In the genomic region with DNA sequence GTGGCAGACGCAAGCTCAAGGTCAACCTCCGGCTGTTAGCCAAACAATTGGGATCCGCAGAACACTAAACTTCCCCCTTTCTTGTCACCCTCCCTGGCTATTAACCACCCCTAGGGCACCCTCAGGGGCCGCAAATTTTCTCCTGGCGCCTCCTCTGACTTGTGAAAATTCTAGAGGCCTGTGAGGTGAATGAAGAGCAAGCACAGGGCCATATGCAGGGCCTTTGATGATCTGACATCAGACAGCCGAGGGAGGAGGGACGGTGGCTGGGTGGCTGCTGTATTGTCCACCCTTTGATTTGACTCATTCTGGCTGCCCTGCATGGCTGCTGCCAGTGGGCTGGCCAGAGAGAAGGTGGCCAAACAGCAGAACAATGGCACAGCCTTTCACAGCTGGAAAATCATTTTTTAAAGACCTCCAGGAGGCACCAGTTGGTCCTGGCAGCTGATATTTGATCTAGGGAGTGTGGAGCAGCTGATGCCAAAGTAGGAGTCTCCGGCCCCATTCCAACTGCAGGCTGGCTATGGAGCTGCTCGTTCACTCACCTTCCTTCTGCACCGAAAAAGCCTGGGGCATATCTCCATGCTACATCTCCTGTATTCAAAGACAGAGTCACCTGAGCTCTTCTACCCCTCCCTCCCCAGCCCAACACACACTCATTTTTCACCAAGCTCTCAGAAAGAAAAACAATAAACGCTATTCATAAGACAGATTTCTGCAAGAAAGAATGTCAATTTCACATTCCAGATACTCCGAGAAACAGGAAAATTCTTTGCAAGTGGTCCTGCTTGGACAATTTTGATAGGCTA, we compare ENCODE assay signal across 20 cellular contexts. TPM values are rescaled to one million over a fixed set of nuclear protein-coding genes. Genes with fewer than 3 reads are reported as not detected.
DNase-seq lines count a peak whose midpoint lies in the region; ATAC-seq and TF ChIP-seq lines count a peak whose summit lies in the region.
"Had no signal": no experiment of that assay in that cellular context is flagged by ENCODE, and none has a peak within 500 bp of the region (broad histone marks: within the 10 kb centered on the region; RNA-seq: fewer than 3 reads in every experiment).

No MANE protein-coding gene starts in this region.

- 47 to 48% methylated on average over 12 of the region's 12 CpGs for WGBS in lower leg skin, 2 donors

- H3K9me3 ChIP-seq in HCT116 (ENCODE audit: control insufficient read depth in 1 of 2, insufficient read depth in 1 of 2, low read depth in 1 of 2, low read length in 2 of 2): no peaks in the 10 kb centered on the region
- H3K9me3 ChIP-seq: BE2C, suprapubic skin had no signal

- BruUV-seq in HCT116 (replicated peaks; lab: Mats Ljungman, UMichigan): no TSS peak

- H4K20me1 ChIP-seq in HCT116 (ENCODE audit: insufficient read depth): no peaks in the 10 kb centered on the region

- H3K36me3 ChIP-seq in HCT116 (ENCODE audit: control insufficient read depth in 1 of 2, insufficient read depth in 2 of 2, low read length in 2 of 2): no peaks in the 10 kb centered on the region
- H3K36me3 ChIP-seq: BE2C, suprapubic skin had no signal

- no peak for TF ChIP-seq RAD21 in HCT116 (IDR thresholded peaks at IDR 0.05; ENCODE audit: low read depth)

- no peak overlapping the region for H3K27ac Mint-ChIP-seq in chondrocyte (ENCODE audit: unreplicated experiment)
- H3K27ac Mint-ChIP-seq: activated CD4-positive, alpha-beta memory T cell treated with anti-CD3 and anti-CD28 coated beads for 36 hours; memory B cell had no signal

- no peak overlapping the region for H3K4me3 Mint-ChIP-seq in chondrocyte (ENCODE audit: unreplicated experiment)
- H3K4me3 Mint-ChIP-seq: activated CD4-positive, alpha-beta memory T cell treated with anti-CD3 and anti-CD28 coated beads for 36 hours; memory B cell; neural crest cell had no signal

- RAD21 ChIA-PET in HCT116 (lab: Charles Lee; ENCODE audit: low non-redundant PET in 1 of 2, low total read pairs in 2 of 2, uncharacterized antibody in 2 of 2, unreplicated experiment in 2 of 2): no interaction called here

- ATAC-seq in HCT116: 0 out of 2 replicates have a peak, but pooled peaks have one; percentile 20
- ATAC-seq: right cardiac atrium had no signal

- no peak overlapping the region for H3K27ac ChIP-seq in HCT116 (ENCODE audit: low read depth, low read length)
- H3K27ac ChIP-seq: HL-60, PC-9, suprapubic skin had no signal

- no peak overlapping the region for H2AFZ ChIP-seq in HCT116 (ENCODE audit: low read depth, low read length, poor library complexity, severe bottlenecking)
- H2AFZ ChIP-seq: PC-9 had no signal

- intact Hi-C loops in HCT116 (cut with micrococcal nuclease): no loop called here
- intact Hi-C loops in lower leg skin (cut with DNase I; ENCODE audit: low total_unique reads): no loop called here

- peaks cover 21% of the 10 kb centered on the region for H3K27me3 Mint-ChIP-seq in chondrocyte (ENCODE audit: low read depth)

- H3K4me2 ChIP-seq in HCT116 (ENCODE audit: low read length): no peak overlapping the region
- H3K4me2 ChIP-seq: PC-9 had no signal

- no peak for TF ChIP-seq POLR2A in HCT116 (IDR thresholded peaks at IDR 0.05; ENCODE audit: borderline replicate concordance, extremely low read depth, insufficient read depth, insufficient read length)
- TF ChIP-seq POLR2A in lower leg skin (IDR thresholded peaks at IDR 0.05): no peak

- H3K9me3 Mint-ChIP-seq in chondrocyte (ENCODE audit: low read depth): no peaks in the 10 kb centered on the region
- H3K9me3 Mint-ChIP-seq: activated CD4-positive, alpha-beta memory T cell treated with anti-CD3 and anti-CD28 coated beads for 36 hours; memory B cell had no signal

- H3K79me2 ChIP-seq in HCT116 (ENCODE audit: insufficient read depth, low read length): no peaks in the 10 kb centered on the region

- no peak for DNase-seq in HCT116 (ENCODE audit: low read depth, low spot score)
- peak; percentile 70 for DNase-seq in NCI-H1694 treated with DMSO at 0.1 percent for 48 hours (lab: John Stamatoyannopoulos, UW)
- peak; percentile 19 for DNase-seq in SHP77 treated with DMSO at 0.1 percent for 48 hours (lab: John Stamatoyannopoulos, UW)
- DNase-seq in myocyte (ENCODE audit: low read depth): peak; percentile 75
- DNase-seq in chondrocyte (ENCODE audit: low spot score): no peak
- no peak for DNase-seq in lower leg skin (ENCODE audit: low spot score in 2 of 2)
- no peak for DNase-seq in EL
- DNase-seq: activated CD4-positive, alpha-beta memory T cell treated with anti-CD3 and anti-CD28 coated beads for 36 hours; activated T-cell treated with anti-CD3 and anti-CD28 coated beads, Interleukin-2, amount 50 U/mL, for 48 hours; BE2C; central memory CD4-positive, alpha-beta T cell; DMS153; PC-9; right cardiac atrium; stimulated activated CD4-positive, alpha-beta T cell treated with anti-CD3 and anti-CD28 coated beads, Interleukin-1b, Interleukin-23, amount 100 ng/mL, for 48 hours had no signal

- 0 out of 2 replicates have a peak, but pooled peaks cover 3% of the 10 kb centered on the region for H3K27me3 ChIP-seq in HCT116 (ENCODE audit: insufficient read depth, low read length)
- H3K27me3 ChIP-seq: BE2C had no signal

- CTCF ChIA-PET in HCT116 (lab: Charles Lee): no interaction called here

- POLR2A ChIA-PET in HCT116 (lab: Charles Lee): no interaction called here

- H3K4me3 ChIP-seq in HCT116 (replicated peaks in 1 of 2; ENCODE audit: low read depth in 1 of 2, low read length in 2 of 2) (no peak overlapping the region), lower leg skin (ENCODE audit: low read depth, poor library complexity, severe bottlenecking) (no peak overlapping the region)
- H3K4me3 ChIP-seq: PC-9, suprapubic skin had no signal

- H3K9ac ChIP-seq in HCT116 (ENCODE audit: low read length): no peak overlapping the region

- no peaks in the 10 kb centered on the region for H3K4me1 ChIP-seq in HCT116 (ENCODE audit: control insufficient read depth in 1 of 2, insufficient read depth in 2 of 2, low read length in 2 of 2)
- H3K4me1 ChIP-seq: BE2C, suprapubic skin had no signal

- TF ChIP-seq CTCF in HCT116 (IDR thresholded peaks at IDR 0.05 in 2 of 3, conservative IDR thresholded peaks at IDR 0.05 in 1 of 3; ENCODE audit: borderline replicate concordance in 1 of 3, insufficient read depth in 1 of 3, low read depth in 2 of 3, low read length in 2 of 3): no peak
- no peak for TF ChIP-seq CTCF in chondrocyte (IDR thresholded peaks at IDR 0.05)
- no peak for TF ChIP-seq CTCF in lower leg skin (IDR thresholded peaks at IDR 0.05)

- no peaks in the 10 kb centered on the region for H3K9me2 ChIP-seq in HCT116 (ENCODE audit: insufficient read depth)

- H3K4me1 Mint-ChIP-seq in chondrocyte (ENCODE audit: low read depth): no peaks in the 10 kb centered on the region
- H3K4me1 Mint-ChIP-seq: memory B cell had no signal

- no peaks in the 10 kb centered on the region for H3K36me3 Mint-ChIP-seq in chondrocyte (ENCODE audit: low read depth)
- H3K36me3 Mint-ChIP-seq: activated CD4-positive, alpha-beta memory T cell treated with anti-CD3 and anti-CD28 coated beads for 36 hours; memory B cell had no signal

TF ChIP-seq in HCT116, 20 proteins besides CTCF, POLR2A, EP300 and RAD21:
- TF ChIP-seq, protein P1, sequence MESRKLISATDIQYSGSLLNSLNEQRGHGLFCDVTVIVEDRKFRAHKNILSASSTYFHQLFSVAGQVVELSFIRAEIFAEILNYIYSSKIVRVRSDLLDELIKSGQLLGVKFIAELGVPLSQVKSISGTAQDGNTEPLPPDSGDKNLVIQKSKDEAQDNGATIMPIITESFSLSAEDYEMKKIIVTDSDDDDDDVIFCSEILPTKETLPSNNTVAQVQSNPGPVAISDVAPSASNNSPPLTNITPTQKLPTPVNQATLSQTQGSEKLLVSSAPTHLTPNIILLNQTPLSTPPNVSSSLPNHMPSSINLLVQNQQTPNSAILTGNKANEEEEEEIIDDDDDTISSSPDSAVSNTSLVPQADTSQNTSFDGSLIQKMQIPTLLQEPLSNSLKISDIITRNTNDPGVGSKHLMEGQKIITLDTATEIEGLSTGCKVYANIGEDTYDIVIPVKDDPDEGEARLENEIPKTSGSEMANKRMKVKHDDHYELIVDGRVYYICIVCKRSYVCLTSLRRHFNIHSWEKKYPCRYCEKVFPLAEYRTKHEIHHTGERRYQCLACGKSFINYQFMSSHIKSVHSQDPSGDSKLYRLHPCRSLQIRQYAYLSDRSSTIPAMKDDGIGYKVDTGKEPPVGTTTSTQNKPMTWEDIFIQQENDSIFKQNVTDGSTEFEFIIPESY (IDR thresholded peaks at IDR 0.05; ENCODE audit: extremely low read depth, insufficient replicate concordance, low read length): no peak
- TF ChIP-seq ZNF274 (IDR thresholded peaks at IDR 0.05; ENCODE audit: low read depth, low read length) (no peak), EZH2 (IDR thresholded peaks at IDR 0.05) (no peak), POLR2AphosphoS5 (IDR thresholded peaks at IDR 0.05; ENCODE audit: low read depth, low read length) (no peak), ZFX (IDR thresholded peaks at IDR 0.05) (no peak)

RNA-seq across cellular contexts. Expression of a gene that starts 44.9 kb away (rescaled TPM):
- not detected for total RNA-seq in HCT116 (2021; ENCODE audit: unreplicated experiment)
- polyA plus RNA-seq in HCT116 (2012): not detected in 2 replicates
- not detected in 2 replicates for total RNA-seq in myocyte
- not detected for polyA plus RNA-seq in myocyte (2012)
- total RNA-seq in chondrocyte: not detected in 3 replicates
- total RNA-seq in lower leg skin: not detected
- total RNA-seq: activated CD4-positive, alpha-beta memory T cell treated with anti-CD3 and anti-CD28 coated beads for 36 hours; NCI-H460; neural crest cell; PC-9; right cardiac atrium; suprapubic skin had no signal
- polyA plus RNA-seq: right cardiac atrium had no signal

Comparison
In these comparisons a context has a peak if more than half of its experiments do, and no peak if none do; other contexts are left out.
1. DNase-seq: peak in NCI-H1694 treated with DMSO at 0.1 percent for 48 hours (single experiment), SHP77 treated with DMSO at 0.1 percent for 48 hours (single experiment) and myocyte (single experiment); none in HCT116 (single experiment), chondrocyte (single experiment), lower leg skin (0 of 2) and EL (single experiment).